ENCODE assay signal across 1 cellular context in genomic region chr9:124353166-124353768, GRCh38.
TF ChIP-seq lines count a peak whose summit lies in the region.

No MANE protein-coding gene starts in this region.

TF ChIP-seq in GM23338, 12 proteins besides CTCF, POLR2A, EP300 and RAD21 (continued from another document):
- no peak for TF ChIP-seq ZNF462 (CRISPR knock-in tag; IDR thresholded peaks at IDR 0.05)
- TF ChIP-seq POLR2AphosphoS5 (IDR thresholded peaks at IDR 0.05; ENCODE audit: low read depth): no peak
- TF ChIP-seq ETS1 (IDR thresholded peaks at IDR 0.05): no peak
- TF ChIP-seq EZH2 (IDR thresholded peaks at IDR 0.05; ENCODE audit: low read depth, unreplicated experiment): no peak
- TF ChIP-seq CREB1 (CRISPR knock-in tag; IDR thresholded peaks at IDR 0.05; ENCODE audit: low read depth): no peak
- no peak for TF ChIP-seq STAT1 (IDR thresholded peaks at IDR 0.05; ENCODE audit: unreplicated experiment)
